ENCODE assay signal across 8 cellular contexts in genomic region chr11:36510567-36511020, GRCh38. TPM values are rescaled to one million over a fixed set of nuclear protein-coding genes. Genes with fewer than 3 reads are reported as not detected.
DNase-seq lines count a peak whose midpoint lies in the region; ATAC-seq and TF ChIP-seq lines count a peak whose summit lies in the region.

No MANE protein-coding gene starts in this region.

- H3K4ac ChIP-seq in mesenchymal stem cell (ENCODE audit: low read depth in 1 of 2, low read length in 2 of 2) = peak overlapping the region in 1 of 2 experiments; percentile 83

- H2BK12ac ChIP-seq in mesenchymal stem cell (ENCODE audit: low read length in 2 of 2) = no peak overlapping the region

- TF ChIP-seq CTCF in KMS-11 (conservative IDR thresholded peaks at IDR 0.05; ENCODE audit: low read depth, low read length) (peak; percentile 45; the same call in 1 of the 2 replicates), chondrocyte (IDR thresholded peaks at IDR 0.05) (peak; percentile 6)

- WGBS in mesenchymal stem cell = 40% methylated on average over 11 of the region's 11 CpGs

- H3K36me3 ChIP-seq in KMS-11 (ENCODE audit: insufficient read depth) = no peaks in the 10 kb centered on the region
- no peaks in the 10 kb centered on the region for H3K36me3 ChIP-seq in mesenchymal stem cell (ENCODE audit: control insufficient read depth in 1 of 2, insufficient read depth in 2 of 2, low read depth in 1 of 2, low read length in 2 of 2)

- peaks cover 12% of the 10 kb centered on the region for H3K9me3 ChIP-seq in mesenchymal stem cell (ENCODE audit: control insufficient read depth, low read length)

- no peaks in the 10 kb centered on the region for H3K27me3 ChIP-seq in KMS-11 (ENCODE audit: insufficient read depth, low read depth)
- H3K27me3 ChIP-seq in mesenchymal stem cell (ENCODE audit: control insufficient read depth in 1 of 2, insufficient read depth in 1 of 2, low read length in 2 of 2) = peaks cover 0 to 5% of the 10 kb centered on the region in 2 experiments

- H3K4me2 ChIP-seq in KMS-11 = peak overlapping the region; percentile 90
- H3K4me2 ChIP-seq in mesenchymal stem cell (ENCODE audit: low read length, poor library complexity, severe bottlenecking) = peak overlapping the region; percentile 80

- peaks cover 17% of the 10 kb centered on the region for H3K36me3 Mint-ChIP-seq in activated T-cell treated with anti-CD3 and anti-CD28 coated beads, Interleukin-2, amount 50 U/mL, for 24 hours (ENCODE audit: low read depth)
- H3K36me3 Mint-ChIP-seq in chondrocyte (ENCODE audit: low read depth) = peaks cover 4% of the 10 kb centered on the region

- no peak for ATAC-seq in GM21737 (IDR thresholded peaks at IDR 0.05; ENCODE audit: unreplicated experiment)

- H3K4me3 Mint-ChIP-seq in activated T-cell treated with anti-CD3 and anti-CD28 coated beads, Interleukin-2, amount 50 U/mL, for 24 hours = peak overlapping the region; percentile 94
- H3K4me3 Mint-ChIP-seq in chondrocyte (ENCODE audit: unreplicated experiment) = peak overlapping the region; percentile 100

- H3K4me1 Mint-ChIP-seq in activated T-cell treated with anti-CD3 and anti-CD28 coated beads, Interleukin-2, amount 50 U/mL, for 24 hours (ENCODE audit: low read depth) = peaks cover 24% of the 10 kb centered on the region
- peaks cover 36% of the 10 kb centered on the region for H3K4me1 Mint-ChIP-seq in chondrocyte (ENCODE audit: low read depth)

- no peak overlapping the region for H4K91ac ChIP-seq in mesenchymal stem cell (ENCODE audit: low read length)

- no peak overlapping the region for H2BK5ac ChIP-seq in mesenchymal stem cell (ENCODE audit: low read depth, low read length, poor library complexity, severe bottlenecking)

- peaks cover 5% of the 10 kb centered on the region for H3K27me3 Mint-ChIP-seq in activated T-cell treated with anti-CD3 and anti-CD28 coated beads, Interleukin-2, amount 50 U/mL, for 24 hours
- peaks cover 2% of the 10 kb centered on the region for H3K27me3 Mint-ChIP-seq in chondrocyte (ENCODE audit: low read depth)

- no peaks in the 10 kb centered on the region for H3K9me3 Mint-ChIP-seq in activated T-cell treated with anti-CD3 and anti-CD28 coated beads, Interleukin-2, amount 50 U/mL, for 24 hours
- H3K9me3 Mint-ChIP-seq in chondrocyte (ENCODE audit: low read depth) = peaks cover 9% of the 10 kb centered on the region

- H3K27ac ChIP-seq in KMS-11 (no peak overlapping the region), mesenchymal stem cell (ENCODE audit: low read length, poor library complexity, severe bottlenecking) (peak overlapping the region; percentile 60)

- no peak overlapping the region for H3K14ac ChIP-seq in mesenchymal stem cell (ENCODE audit: low read length in 2 of 2)

- no peak overlapping the region for H2AK5ac ChIP-seq in mesenchymal stem cell (ENCODE audit: low read length, severe bottlenecking)

- no peaks in the 10 kb centered on the region for H4K20me1 ChIP-seq in KMS-11 (ENCODE audit: insufficient read depth)

- peaks cover 13% of the 10 kb centered on the region; the same call in 1 of the 2 replicates for H3K79me2 ChIP-seq in KMS-11 (ENCODE audit: insufficient read depth, low read depth)

- no peak overlapping the region for H2BK120ac ChIP-seq in mesenchymal stem cell (ENCODE audit: low read depth, low read length)

- H2BK15ac ChIP-seq in mesenchymal stem cell (ENCODE audit: low read depth, poor library complexity, severe bottlenecking) = peak overlapping the region; percentile 15

- H3K23ac ChIP-seq in mesenchymal stem cell (ENCODE audit: low read length in 2 of 2) = no peak overlapping the region

- H3K9ac ChIP-seq in KMS-11 (peak overlapping the region; percentile 75; the same call in 1 of the 2 replicates), mesenchymal stem cell (ENCODE audit: low read length) (peak overlapping the region; percentile 96)

- H3K18ac ChIP-seq in mesenchymal stem cell (ENCODE audit: low read depth in 1 of 2, low read length in 2 of 2) = peak overlapping the region; percentile 30 to 85

- H3K4me3 ChIP-seq in KMS-11 (IDR thresholded peaks at IDR 0.05; ENCODE audit: insufficient read depth, low read depth, low read length) = no peak overlapping the region
- H3K4me3 ChIP-seq in mesenchymal stem cell (ENCODE audit: insufficient read depth in 1 of 2, low read depth in 1 of 2, low read length in 2 of 2) = peak overlapping the region; percentile 91 to 99

- peak overlapping the region; percentile 97 for H2AFZ ChIP-seq in KMS-11 (ENCODE audit: low read depth)
- H2AFZ ChIP-seq in mesenchymal stem cell (ENCODE audit: low read depth, low read length) = no peak overlapping the region

- H3K79me1 ChIP-seq in mesenchymal stem cell (replicated peaks; ENCODE audit: low read length, poor library complexity, severe bottlenecking) = peaks cover 2% of the 10 kb centered on the region

- H3K27ac Mint-ChIP-seq in activated T-cell treated with anti-CD3 and anti-CD28 coated beads, Interleukin-2, amount 50 U/mL, for 24 hours = peak overlapping the region; percentile 92
- H3K27ac Mint-ChIP-seq in chondrocyte (ENCODE audit: unreplicated experiment) = peak overlapping the region; percentile 100

- peaks cover 8% of the 10 kb centered on the region for H3K4me1 ChIP-seq in KMS-11 (ENCODE audit: low read depth, poor library complexity, severe bottlenecking)
- H3K4me1 ChIP-seq in mesenchymal stem cell (ENCODE audit: control insufficient read depth, insufficient read depth, low read depth, low read length) = no peaks in the 10 kb centered on the region

- DNase-seq in activated T-cell treated with anti-CD3 and anti-CD28 coated beads, Interleukin-2, amount 50 U/mL, for 24 hours = no peak
- no peak for DNase-seq in activated T-cell treated with anti-CD3 and anti-CD28 coated beads, Interleukin-2, amount 50 U/mL, for 48 hours
- DNase-seq in chondrocyte (ENCODE audit: low spot score) (no peak), mesenchymal stem cell (no peak), NCI-H187 treated with DMSO at 0.1 percent for 48 hours (lab: John Stamatoyannopoulos, UW) (no peak)
- no peak for DNase-seq in stimulated activated CD8-positive, alpha-beta memory T cell treated with anti-CD3 and anti-CD28 coated beads, Interleukin-4, amount 100 ng/mL, for 48 hours

- H4K8ac ChIP-seq in mesenchymal stem cell (ENCODE audit: low read length) = peak overlapping the region; percentile 82

RNA-seq across cellular contexts. Expression of gene TRAF6, which starts 0.5 kb away (rescaled TPM):
- total RNA-seq in chondrocyte = 14.4 to 16.0 TPM (median 15.2 TPM) in 3 replicates
- polyA plus RNA-seq in mesenchymal stem cell (2013, experiment 1 of 2) = 8.5 TPM
- 8.5 TPM for polyA plus RNA-seq in mesenchymal stem cell (2013, experiment 2 of 2)

RNA-seq across cellular contexts. Expression of gene RAG1, which starts 57.2 kb away (rescaled TPM):
- total RNA-seq in chondrocyte = 1.1 to 1.6 TPM (median 1.3 TPM) in 3 replicates
- 0.77 TPM for polyA plus RNA-seq in mesenchymal stem cell (2013, experiment 1 of 2)
- polyA plus RNA-seq in mesenchymal stem cell (2013, experiment 2 of 2) = 0.47 TPM
